ENCODE assay signal across 19 cellular contexts in the genomic region with DNA sequence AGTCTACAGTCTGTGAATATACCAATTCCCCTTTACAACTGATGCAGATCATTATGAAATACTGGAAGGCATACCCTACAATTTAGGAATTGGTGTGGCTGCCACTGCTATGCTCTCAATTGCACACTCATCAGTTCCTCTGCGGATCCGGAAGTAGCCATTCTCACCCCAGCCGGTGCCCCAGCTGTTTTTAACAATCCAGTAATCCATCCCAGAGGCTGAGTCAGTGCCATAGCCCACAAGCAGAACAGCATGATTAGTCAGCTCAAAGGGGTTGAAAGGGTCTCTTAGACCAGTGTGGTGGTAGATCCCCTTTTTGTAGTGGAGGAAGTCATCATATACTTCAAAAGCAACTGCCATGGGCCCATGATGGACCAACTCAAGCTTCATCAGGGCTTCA. TPM values are rescaled to one million over a fixed set of nuclear protein-coding genes. Genes with fewer than 3 reads are reported as not detected.
DNase-seq lines count a peak whose midpoint lies in the region; ATAC-seq, FAIRE-seq and TF ChIP-seq lines count a peak whose summit lies in the region.
"Had no signal": no experiment of that assay in that cellular context is flagged by ENCODE, and none has a peak within 500 bp of the region (broad histone marks: within the 10 kb centered on the region; RNA-seq: fewer than 3 reads in every experiment).

No MANE protein-coding gene starts in this region.

- H3K4me1 ChIP-seq in astrocyte (ENCODE audit: insufficient read depth, low read length) (peaks cover 3% of the 10 kb centered on the region), HepG2 (ENCODE audit: insufficient read depth, low read length) (peaks cover 14% of the 10 kb centered on the region)
- H3K4me1 ChIP-seq: right atrium auricular region had no signal

- POLR2A ChIA-PET in HepG2 (lab: Yijun Ruan, JAX): no interaction called here

- peak; percentile 55 for DNase-seq in AG10803 (ENCODE audit: low read depth)
- DNase-seq in HS-5 (ENCODE audit: low read depth): peak; percentile 43
- DNase-seq in astrocyte (ENCODE audit: low read depth): peak; percentile 56
- no peak for DNase-seq in HepG2 (ENCODE audit: low spot score)
- no peak for DNase-seq in KG1 (lab: John Stamatoyannopoulos, UW)
- DNase-seq in NCI-H2171 (lab: John Stamatoyannopoulos, UW): no peak
- DNase-seq in D341Med (ENCODE audit: low spot score): no peak
- DNase-seq: activated naive CD4-positive, alpha-beta T cell; AML-193; effector CD4-positive, alpha-beta T cell; foreskin melanocyte; NCI-H774; nephron progenitor cell; T-helper 17 cell had no signal

- ATAC-seq in HepG2: no peak
- no peak for ATAC-seq in GM21723 (IDR thresholded peaks at IDR 0.05; ENCODE audit: unreplicated experiment)
- ATAC-seq: left lobe of liver, T-helper 17 cell had no signal

- H3K36me3 ChIP-seq in astrocyte (ENCODE audit: insufficient read depth, low read length): peaks cover 6% of the 10 kb centered on the region
- H3K36me3 ChIP-seq in HepG2 (replicated peaks in 1 of 2; ENCODE audit: control insufficient read depth in 1 of 2, insufficient read depth in 2 of 2, low read length in 2 of 2): peaks cover 1 to 10% of the 10 kb centered on the region in 2 experiments; a peak in 1 of 5 replicates
- H3K36me3 ChIP-seq: right atrium auricular region had no signal

- TF ChIP-seq EP300 in HepG2 (IDR thresholded peaks at IDR 0.05; ENCODE audit: low read depth in 2 of 2, low read length in 2 of 2): no peak
- TF ChIP-seq EP300 in HepG2 (CRISPR knock-in tag; IDR thresholded peaks at IDR 0.05; ENCODE audit: borderline replicate concordance): no peak

- H3K4me2 ChIP-seq in astrocyte (ENCODE audit: low read length): no peak overlapping the region
- H3K4me2 ChIP-seq in HepG2 (ENCODE audit: low read depth, low read length): no peak overlapping the region

- BruUV-seq in HepG2 (replicated peaks; lab: Mats Ljungman, UMichigan): TSS peak; percentile 73

- TF ChIP-seq CTCF in AG10803 (conservative IDR thresholded peaks at IDR 0.05; ENCODE audit: low read length) (no peak), astrocyte (IDR thresholded peaks at IDR 0.05; ENCODE audit: insufficient read depth, low read depth, low read length) (no peak), HepG2 (CRISPR knock-in tag; IDR thresholded peaks at IDR 0.05) (no peak)

- H3K9me3 Mint-ChIP-seq in astrocyte (ENCODE audit: unreplicated experiment): no peaks in the 10 kb centered on the region
- H3K9me3 Mint-ChIP-seq: nephron progenitor cell had no signal

- no peak overlapping the region for H3K4me3 Mint-ChIP-seq in astrocyte (ENCODE audit: unreplicated experiment)
- H3K4me3 Mint-ChIP-seq: nephron progenitor cell, T-helper 17 cell had no signal

- FAIRE-seq in astrocyte (lab: Jason Lieb, UNC) (no peak), HepG2 (lab: Jason Lieb, UNC) (no peak)

- H2AFZ ChIP-seq in astrocyte (ENCODE audit: low read depth, low read length) (no peak overlapping the region), HepG2 (ENCODE audit: low read length) (no peak overlapping the region)

- in situ Hi-C loops in HepG2 (cut with HindIII; ENCODE audit: extremely low pct_ligation_motif_present, low pct_unique_long_range_greater_than_20kb): no loop called here

- H3K27ac ChIP-seq in astrocyte (ENCODE audit: low read depth, low read length) (no peak overlapping the region), HepG2 (ENCODE audit: extremely low read length, insufficient read depth, low read length) (no peak overlapping the region)
- H3K27ac ChIP-seq: cardiac muscle cell, HL-60, right atrium auricular region had no signal

- no peaks in the 10 kb centered on the region for H3K27me3 Mint-ChIP-seq in astrocyte (ENCODE audit: low read depth, unreplicated experiment)
- H3K27me3 Mint-ChIP-seq: T-helper 17 cell had no signal

- H3K27ac Mint-ChIP-seq in astrocyte (ENCODE audit: unreplicated experiment): no peak overlapping the region
- H3K27ac Mint-ChIP-seq: nephron progenitor cell, T-helper 17 cell had no signal

- TF ChIP-seq POLR2A in HepG2 (IDR thresholded peaks at IDR 0.05; ENCODE audit: insufficient read depth in 1 of 2, low read depth in 2 of 2, low read length in 2 of 2): no peak

- H3K27me3 ChIP-seq in astrocyte (ENCODE audit: insufficient read depth, low read length) (no peaks in the 10 kb centered on the region), HepG2 (ENCODE audit: control insufficient read depth in 1 of 2, insufficient read depth in 2 of 2, low read length in 2 of 2) (no peaks in the 10 kb centered on the region)
- H3K27me3 ChIP-seq: cardiac muscle cell, right atrium auricular region had no signal

- 49% methylated on average over 3 of the region's 3 CpGs for WGBS in HepG2 (ENCODE audit: low lambda C conversion rate)

- H3K9ac ChIP-seq in astrocyte (ENCODE audit: low read length) (no peak overlapping the region), HepG2 (ENCODE audit: insufficient read depth, low read depth, low read length) (no peak overlapping the region)

- no peak overlapping the region for H3K4me3 ChIP-seq in AG10803 (ENCODE audit: low read length)
- no peak overlapping the region for H3K4me3 ChIP-seq in astrocyte (ENCODE audit: insufficient read depth, low read depth, low read length)
- no peak overlapping the region for H3K4me3 ChIP-seq in HepG2 (replicated peaks in 1 of 3; ENCODE audit: insufficient read depth in 1 of 3, low read depth in 2 of 3, low read length in 3 of 3)
- H3K4me3 ChIP-seq: cardiac muscle cell, right atrium auricular region had no signal

- H4K20me1 ChIP-seq in astrocyte (ENCODE audit: insufficient read depth, low read length): no peaks in the 10 kb centered on the region
- no peaks in the 10 kb centered on the region for H4K20me1 ChIP-seq in HepG2 (ENCODE audit: insufficient read depth, low read length)

- peaks cover 6% of the 10 kb centered on the region for H3K4me1 Mint-ChIP-seq in astrocyte (ENCODE audit: low read depth, unreplicated experiment)

- TF ChIP-seq RAD21 in HepG2 (CRISPR knock-in tag; IDR thresholded peaks at IDR 0.05): no peak

- intact Hi-C loops in HepG2 (cut with micrococcal nuclease; ENCODE audit: unreplicated experiment): no loop called here

- CTCF ChIA-PET in HepG2 (lab: Yijun Ruan, JAX; ENCODE audit: low intra/inter-chr PET ratio, low total read pairs): no interaction called here

- H3K9me3 ChIP-seq in astrocyte (ENCODE audit: insufficient read depth, low read depth, low read length): no peaks in the 10 kb centered on the region
- H3K9me3 ChIP-seq in HepG2 (ENCODE audit: low read length): no peaks in the 10 kb centered on the region
- H3K9me3 ChIP-seq: right atrium auricular region had no signal

- no peaks in the 10 kb centered on the region for H3K79me2 ChIP-seq in astrocyte (ENCODE audit: insufficient read depth, low read length)
- H3K79me2 ChIP-seq in HepG2 (ENCODE audit: insufficient read depth, low read length): no peaks in the 10 kb centered on the region

- H3K36me3 Mint-ChIP-seq in astrocyte (ENCODE audit: low read depth, unreplicated experiment): peaks cover 8% of the 10 kb centered on the region

TF ChIP-seq in HepG2, 621 proteins besides CTCF, POLR2A, EP300 and RAD21 (continues in another document):
- TF ChIP-seq, protein P1, sequence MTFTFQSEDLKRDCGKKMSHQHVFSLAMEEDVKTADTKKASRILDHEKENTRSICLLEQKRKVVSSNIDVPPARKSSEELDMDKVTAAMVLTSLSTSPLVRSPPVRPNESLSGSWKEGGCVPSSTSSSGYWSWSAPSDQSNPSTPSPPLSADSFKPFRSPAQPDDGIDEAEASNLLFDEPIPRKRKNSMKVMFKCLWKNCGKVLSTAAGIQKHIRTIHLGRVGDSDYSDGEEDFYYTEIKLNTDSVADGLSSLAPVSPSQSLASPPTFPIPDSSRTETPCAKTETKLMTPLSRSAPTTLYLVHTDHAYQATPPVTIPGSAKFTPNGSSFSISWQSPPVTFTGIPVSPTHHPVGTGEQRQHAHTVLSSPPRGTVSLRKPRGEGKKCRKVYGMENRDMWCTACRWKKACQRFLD (CRISPR knock-in tag; IDR thresholded peaks at IDR 0.05; ENCODE audit: borderline replicate concordance): no peak
- TF ChIP-seq MAFG (CRISPR knock-in tag; IDR thresholded peaks at IDR 0.05) (no peak), U2AF2 (IDR thresholded peaks at IDR 0.05; ENCODE audit: low read depth, low read length) (no peak), ZNF558 (CRISPR knock-in tag; IDR thresholded peaks at IDR 0.05; ENCODE audit: borderline replicate concordance) (no peak)
- TF ChIP-seq, protein P2, sequence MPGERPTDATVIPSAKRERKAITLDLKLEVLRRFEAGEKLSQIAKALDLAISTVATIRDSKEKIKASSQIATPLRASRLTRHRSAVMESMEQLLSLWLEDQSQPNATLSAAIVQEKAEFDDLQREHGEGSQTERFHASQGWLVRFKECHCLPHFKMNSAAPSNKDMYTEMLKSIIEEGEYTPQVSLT (CRISPR knock-in tag; IDR thresholded peaks at IDR 0.05; ENCODE audit: borderline replicate concordance, low read depth): no peak

RNA-seq across cellular contexts. Expression of a gene that starts 43.6 kb away (rescaled TPM):
- 160 and 195 TPM in 2 replicates for total RNA-seq in astrocyte
- total RNA-seq in HepG2 (2016; rRNA removed; fragmentation: Illumina TruSeq; extraction: Trizol): 69.3 and 144 TPM in 2 replicates
- 10.1 and 12.6 TPM in 2 replicates for total RNA-seq in HepG2 (2016; cell fraction: cytosol; rRNA removed; fragmentation: Illumina TruSeq; extraction: Trizol; ENCODE audit: low read depth)
- 73.3 and 148 TPM in 2 replicates for total RNA-seq in HepG2 (2016; cell fraction: insoluble cytoplasmic fraction; rRNA removed; fragmentation: Illumina TruSeq; extraction: Trizol)
- 17.2 and 21.5 TPM in 2 replicates for total RNA-seq in HepG2 (2016; cell fraction: membrane; rRNA removed; fragmentation: Illumina TruSeq; extraction: Trizol)
- 143 and 153 TPM in 2 replicates for total RNA-seq in HepG2 (2016; cell fraction: nucleus; rRNA removed; fragmentation: Illumina TruSeq; extraction: Trizol)
- 151 and 210 TPM in 2 replicates for polyA plus RNA-seq in HepG2 (2011; rRNA removed)
- polyA plus RNA-seq in HepG2 (2011; cell fraction: cytosol; rRNA removed): 144 and 152 TPM in 2 replicates
- polyA plus RNA-seq in HepG2 (2011; cell fraction: nucleus; rRNA removed): 49.6 and 56.2 TPM in 2 replicates
- polyA plus RNA-seq in HepG2 (2012): 102 and 112 TPM in 2 replicates
- polyA plus RNA-seq in HepG2 (2016; cell fraction: cytosol; fragmentation: Illumina TruSeq; extraction: Trizol; ENCODE audit: low read depth): 12.9 TPM in 2 replicates
- 79.7 and 80.7 TPM in 2 replicates for polyA plus RNA-seq in HepG2 (2016; cell fraction: insoluble cytoplasmic fraction; fragmentation: Illumina TruSeq; extraction: Trizol; ENCODE audit: low read depth)
- 19.3 and 20.8 TPM in 2 replicates for polyA plus RNA-seq in HepG2 (2016; cell fraction: membrane; fragmentation: Illumina TruSeq; extraction: Trizol; ENCODE audit: low read depth)
- 187 and 211 TPM in 2 replicates for polyA plus RNA-seq in HepG2 (2016; cell fraction: nucleus; fragmentation: Illumina TruSeq; extraction: Trizol; ENCODE audit: insufficient read depth, low read depth)
- 63.5 and 157 TPM in 2 replicates for polyA minus RNA-seq in HepG2 (2011; rRNA and poly(A)+ RNA removed; ENCODE audit: low replicate concordance)
- polyA minus RNA-seq in HepG2 (2011; cell fraction: cytosol; rRNA and poly(A)+ RNA removed): 116 and 179 TPM in 2 replicates
- polyA minus RNA-seq in HepG2 (2011; cell fraction: nucleus; rRNA and poly(A)+ RNA removed): 87.6 and 93.5 TPM in 2 replicates

Comparison
In these comparisons a context has a peak if more than half of its experiments do, and no peak if none do; other contexts are left out.
1. DNase-seq: peak in AG10803 (single experiment), HS-5 (single experiment) and astrocyte (single experiment); none in HepG2 (single experiment), KG1 (single experiment), NCI-H2171 (single experiment) and D341Med (single experiment).